Comparison of ENCODE assay signal across 19 cellular contexts in the genomic region with DNA sequence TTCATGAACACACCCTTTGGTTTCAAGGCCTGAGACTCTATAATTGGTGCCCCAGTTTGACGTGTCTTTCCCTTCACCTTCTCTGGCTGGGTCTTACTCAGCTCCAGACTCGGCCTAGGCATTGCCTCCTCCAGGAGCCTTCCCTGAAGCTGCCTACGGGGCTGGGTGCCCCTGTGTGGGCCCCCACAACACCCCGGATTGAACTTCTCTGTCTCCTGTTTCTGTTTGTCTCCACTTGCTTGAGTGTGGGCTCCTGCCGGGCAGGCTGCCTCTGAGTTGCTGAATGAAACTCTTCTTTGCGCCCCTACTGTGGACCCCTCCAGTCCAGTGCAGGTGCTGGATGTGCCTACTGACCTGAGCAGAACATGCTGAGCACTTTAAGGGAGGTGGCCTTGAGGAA. TPM values are rescaled to one million over a fixed set of nuclear protein-coding genes. Genes with fewer than 3 reads are reported as not detected.
DNase-seq lines count a peak whose midpoint lies in the region; ATAC-seq and TF ChIP-seq lines count a peak whose summit lies in the region.
"Had no signal": no experiment of that assay in that cellular context is flagged by ENCODE, and none has a peak within 500 bp of the region (broad histone marks: within the 10 kb centered on the region; RNA-seq: fewer than 3 reads in every experiment).

No MANE protein-coding gene starts in this region.

- H3K36me3 ChIP-seq in mammary epithelial cell (ENCODE audit: insufficient read depth, low read length) (no peaks in the 10 kb centered on the region), osteoblast (ENCODE audit: insufficient read depth, low read length) (no peaks in the 10 kb centered on the region)

- peaks cover 30% of the 10 kb centered on the region for H3K4me1 Mint-ChIP-seq in MCF 10A (ENCODE audit: insufficient read depth, unreplicated experiment)
- peaks cover 34% of the 10 kb centered on the region for H3K4me1 Mint-ChIP-seq in glutamatergic neuron (ENCODE audit: low read depth, unreplicated experiment)
- H3K4me1 Mint-ChIP-seq in activated naive CD4-positive, alpha-beta T cell treated with anti-CD3 and anti-CD28 coated beads, Interleukin-2, amount 10 ng/mL, durations not matched to agents 7 days and 5 days, result peaks cover 29% of the 10 kb centered on the region

- dilution Hi-C loops in mammary epithelial cell (cut with HindIII; ENCODE audit: low sequenced_read_pairs), result no loop called here

- H3K79me2 ChIP-seq in mammary epithelial cell (ENCODE audit: insufficient read depth, low read length), result peaks cover 32% of the 10 kb centered on the region
- H3K79me2 ChIP-seq in osteoblast (ENCODE audit: insufficient read depth, low read length), result peaks cover 23% of the 10 kb centered on the region

- no peaks in the 10 kb centered on the region for H4K20me1 ChIP-seq in mammary epithelial cell (ENCODE audit: insufficient read depth, low read length)
- H4K20me1 ChIP-seq in osteoblast (ENCODE audit: insufficient read depth, low read length), result peaks cover 21% of the 10 kb centered on the region

- H3K4me1 ChIP-seq in mammary epithelial cell (ENCODE audit: insufficient read depth, low read length) (peaks cover 17% of the 10 kb centered on the region), osteoblast (ENCODE audit: insufficient read depth, low read length) (peaks cover 41% of the 10 kb centered on the region)

- H3K9me3 ChIP-seq in mammary epithelial cell (replicated peaks; ENCODE audit: insufficient read depth, low read length), result no peaks in the 10 kb centered on the region
- no peaks in the 10 kb centered on the region for H3K9me3 ChIP-seq in osteoblast (ENCODE audit: low read depth, low read length)

- H3K27me3 Mint-ChIP-seq in MCF 10A (ENCODE audit: insufficient read depth, unreplicated experiment) (no peaks in the 10 kb centered on the region), glutamatergic neuron (ENCODE audit: unreplicated experiment) (peaks cover 21% of the 10 kb centered on the region)
- H3K27me3 Mint-ChIP-seq in activated naive CD4-positive, alpha-beta T cell treated with anti-CD3 and anti-CD28 coated beads, Interleukin-2, amount 10 ng/mL, durations not matched to agents 7 days and 5 days, result peaks cover 6% of the 10 kb centered on the region
- H3K27me3 Mint-ChIP-seq: B cell; CD4-positive, alpha-beta T cell had no signal

- in situ Hi-C loops in mammary epithelial cell (cut with MboI; ENCODE audit: low sequenced_read_pairs in 2 of 2), result no loop called here

- H3K27me3 ChIP-seq in mammary epithelial cell (ENCODE audit: insufficient read depth, low read length) (no peaks in the 10 kb centered on the region), osteoblast (ENCODE audit: insufficient read depth, low read length) (no peaks in the 10 kb centered on the region)

- TF ChIP-seq CTCF in MCF 10A (IDR thresholded peaks at IDR 0.05; ENCODE audit: unreplicated experiment) (no peak), mammary epithelial cell (conservative IDR thresholded peaks at IDR 0.05 in 1 of 2, IDR thresholded peaks at IDR 0.05 in 1 of 2; ENCODE audit: extremely low read depth in 1 of 2, insufficient read depth in 1 of 2, low read depth in 1 of 2, low read length in 2 of 2) (no peak), glutamatergic neuron (IDR thresholded peaks at IDR 0.05; ENCODE audit: partially characterized antibody, unreplicated experiment) (no peak), osteoblast (IDR thresholded peaks at IDR 0.05; ENCODE audit: extremely low read depth, low read depth, low read length) (no peak)

- no peak for ATAC-seq in GM19328 (IDR thresholded peaks at IDR 0.05; ENCODE audit: unreplicated experiment)
- ATAC-seq in HG03460 (IDR thresholded peaks at IDR 0.05; ENCODE audit: unreplicated experiment), result no peak

- POLR2A ChIA-PET in MCF 10A (lab: Yijun Ruan, JAX), result interaction anchor here (2.4 kb wide), 1 partner anchor 8 kb away, joined by 6 read pairs; no protein-coding TSS in a partner anchor

- H3K4me2 ChIP-seq in mammary epithelial cell (ENCODE audit: insufficient read depth, low read depth, low read length) (no peak overlapping the region), osteoblast (ENCODE audit: insufficient read depth, low read length) (no peak overlapping the region)

- no peaks in the 10 kb centered on the region for H3K36me3 Mint-ChIP-seq in MCF 10A (ENCODE audit: insufficient read depth, unreplicated experiment)
- no peaks in the 10 kb centered on the region for H3K36me3 Mint-ChIP-seq in glutamatergic neuron (ENCODE audit: unreplicated experiment)
- peaks cover 4% of the 10 kb centered on the region for H3K36me3 Mint-ChIP-seq in activated naive CD4-positive, alpha-beta T cell treated with anti-CD3 and anti-CD28 coated beads, Interleukin-2, amount 10 ng/mL, durations not matched to agents 7 days and 5 days

- no peak overlapping the region for H3K4me3 ChIP-seq in mammary epithelial cell (replicated peaks in 1 of 3; ENCODE audit: insufficient read depth in 1 of 3, low read depth in 2 of 3, low read length in 3 of 3)
- H3K4me3 ChIP-seq in osteoblast (ENCODE audit: insufficient read depth, low read length), result no peak overlapping the region

- no TSS peak for BruUV-seq in MCF 10A (replicated peaks; lab: Mats Ljungman, UMichigan)
- BruUV-seq in mammary epithelial cell (replicated peaks; lab: Mats Ljungman, UMichigan), result no TSS peak

- H3K9me3 Mint-ChIP-seq in MCF 10A (ENCODE audit: unreplicated experiment) (no peaks in the 10 kb centered on the region), glutamatergic neuron (ENCODE audit: unreplicated experiment) (peaks cover 21% of the 10 kb centered on the region)
- no peaks in the 10 kb centered on the region for H3K9me3 Mint-ChIP-seq in activated naive CD4-positive, alpha-beta T cell treated with anti-CD3 and anti-CD28 coated beads, Interleukin-2, amount 10 ng/mL, durations not matched to agents 7 days and 5 days
- H3K9me3 Mint-ChIP-seq: CD4-positive, alpha-beta T cell had no signal

- WGBS in mammary epithelial cell (ENCODE audit: low coverage, missing lambda C conversion rate), result 98% methylated on average over 6 of the region's 6 CpGs

- H3K9ac ChIP-seq in mammary epithelial cell (ENCODE audit: insufficient read depth, low read length), result no peak overlapping the region

- H3K4me3 Mint-ChIP-seq in MCF 10A (ENCODE audit: unreplicated experiment) (no peak overlapping the region), glutamatergic neuron (ENCODE audit: unreplicated experiment) (no peak overlapping the region)
- H3K4me3 Mint-ChIP-seq in activated naive CD4-positive, alpha-beta T cell treated with anti-CD3 and anti-CD28 coated beads, Interleukin-2, amount 10 ng/mL, durations not matched to agents 7 days and 5 days, result no peak overlapping the region
- H3K4me3 Mint-ChIP-seq: B cell had no signal

- intact Hi-C loops in MCF 10A (cut with micrococcal nuclease), result loop anchor here (5.0 kb wide), 1 partner anchor 112 kb away; no protein-coding TSS in a partner anchor
- intact Hi-C loops in mammary epithelial cell (cut with micrococcal nuclease), result loop anchor here (5.0 kb wide), 2 partner anchors 33 to 132 kb away; no protein-coding TSS in a partner anchor

- H2AFZ ChIP-seq in mammary epithelial cell (ENCODE audit: low read depth, low read length) (no peak overlapping the region), osteoblast (ENCODE audit: low read length) (no peak overlapping the region)

- DNase-seq in MCF 10A (ENCODE audit: unreplicated experiment) (no peak), mammary epithelial cell (no peak), glutamatergic neuron (no peak), osteoblast (ENCODE audit: insufficient read length, low spot score, missing footprints) (peak; percentile 34), activated gamma-delta T cell (lab: John Stamatoyannopoulos, UW) (no peak)
- DNase-seq in activated naive CD4-positive, alpha-beta T cell treated with anti-CD3 and anti-CD28 coated beads, Interleukin-2, amount 10 ng/mL, durations not matched to agents 7 days and 5 days, result no peak
- DNase-seq: CD4-positive, alpha-beta T cell; GOT3; KBM-7; NCI-H1105 treated with DMSO at 0.1 percent for 48 hours; NCI-H1694; NCI-H510A treated with DMSO at 0.1 percent for 48 hours; NCI-H774; OCI-M1; RPMI8226 had no signal

- H3K27ac Mint-ChIP-seq in MCF 10A (ENCODE audit: low read depth, unreplicated experiment) (peak overlapping the region; percentile 75), glutamatergic neuron (ENCODE audit: unreplicated experiment) (peak overlapping the region; percentile 33)
- no peak overlapping the region for H3K27ac Mint-ChIP-seq in activated naive CD4-positive, alpha-beta T cell treated with anti-CD3 and anti-CD28 coated beads, Interleukin-2, amount 10 ng/mL, durations not matched to agents 7 days and 5 days
- H3K27ac Mint-ChIP-seq: CD4-positive, alpha-beta T cell had no signal

- CTCF ChIA-PET in MCF 10A (lab: Yijun Ruan, JAX) (interaction anchor here (0.5 to 0.6 kb wide), 2 partner anchors 246 to 400 kb away, joined by 3 to 4 read pairs; no protein-coding TSS in a partner anchor), mammary epithelial cell (lab: Charles Lee; ENCODE audit: low non-redundant PET) (interaction anchor here (0.6 kb wide), 1 partner anchor 16 kb away, joined by 6 read pairs; no protein-coding TSS in a partner anchor)
- CTCF ChIA-PET in activated naive CD4-positive, alpha-beta T cell treated with anti-CD3 and anti-CD28 coated beads, Interleukin-2, amount 10 ng/mL, durations not matched to agents 7 days and 5 days (lab: Charles Lee), result no interaction called here

- H3K27ac ChIP-seq in mammary epithelial cell (ENCODE audit: insufficient read depth, low read depth, low read length), result no peak overlapping the region
- no peak overlapping the region for H3K27ac ChIP-seq in osteoblast (ENCODE audit: low read depth, low read length)
- H3K27ac ChIP-seq: 22Rv1 had no signal

RNA-seq across cellular contexts. Expression of gene MPRIP, which starts 2.3 kb away (rescaled TPM):
- total RNA-seq in MCF 10A (2022), result 214 and 230 TPM in 2 replicates
- total RNA-seq in mammary epithelial cell, result 100 to 1,000 TPM; 168 to 352 TPM
- polyA plus RNA-seq in mammary epithelial cell, result 171 TPM
- polyA minus RNA-seq in mammary epithelial cell, result 766 TPM
- total RNA-seq in glutamatergic neuron (ENCODE audit: unreplicated experiment), result 863 TPM
- 120 and 149 TPM in 2 replicates for total RNA-seq in osteoblast
